Comparison of ENCODE assay signal across 12 cellular contexts in the genomic region with DNA sequence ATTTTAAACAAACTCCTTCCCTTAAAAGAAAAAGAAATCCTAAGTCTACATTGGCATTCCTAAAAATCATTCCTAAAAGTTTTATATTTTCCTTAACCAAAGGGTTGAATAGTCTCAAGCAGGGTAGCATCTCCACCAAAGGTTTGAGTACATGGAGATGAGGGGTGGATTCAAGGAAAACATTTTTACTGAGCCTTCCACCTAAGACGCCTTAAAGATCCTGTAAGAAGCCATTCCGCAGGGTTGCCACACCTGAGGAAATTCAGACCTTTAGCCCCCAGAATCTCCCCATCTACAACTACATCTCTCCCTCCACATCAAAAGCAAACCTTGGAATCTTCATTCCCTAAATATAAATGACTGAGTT. TPM values are rescaled to one million over a fixed set of nuclear protein-coding genes. Genes with fewer than 3 reads are reported as not detected.
DNase-seq lines count a peak whose midpoint lies in the region; ATAC-seq and TF ChIP-seq lines count a peak whose summit lies in the region.
"Had no signal": no experiment of that assay in that cellular context is flagged by ENCODE, and none has a peak within 500 bp of the region (broad histone marks: within the 10 kb centered on the region; RNA-seq: fewer than 3 reads in every experiment).

No MANE protein-coding gene starts in this region.

- H3K27me3 ChIP-seq in IMR-90 (ENCODE audit: control insufficient read depth, insufficient read depth, low read length) = peaks cover 2% of the 10 kb centered on the region
- no peaks in the 10 kb centered on the region for H3K27me3 ChIP-seq in neural progenitor cell

- in situ Hi-C loops in IMR-90 (cut with MboI; ENCODE audit: low sequenced_read_pairs) = no loop called here

- no peak overlapping the region for H4K8ac ChIP-seq in IMR-90 (ENCODE audit: low read depth in 2 of 2, low read length in 2 of 2)

- DNase-seq in Calu3 (no peak), IMR-90 (no peak), neural progenitor cell (ENCODE audit: low spot score) (no peak), NCI-H146 (lab: John Stamatoyannopoulos, UW) (no peak), hepatic stellate cell (ENCODE audit: low spot score) (no peak)
- no peak for DNase-seq in effector memory CD8-positive, alpha-beta T cell
- no peak for DNase-seq in activated CD4-positive, CD25-positive, alpha-beta regulatory T cell (lab: John Stamatoyannopoulos, UW)
- DNase-seq: SIG-M5 had no signal

- no peaks in the 10 kb centered on the region for H3K79me1 ChIP-seq in IMR-90 (ENCODE audit: low read depth in 1 of 2, low read length in 2 of 2)

- H3K9ac ChIP-seq in IMR-90 (ENCODE audit: low read depth, low read length) (no peak overlapping the region), neural progenitor cell (no peak overlapping the region)

- H3K9me3 ChIP-seq in IMR-90 (ENCODE audit: control insufficient read depth, insufficient read depth, low read length) = no peaks in the 10 kb centered on the region
- H3K9me3 ChIP-seq in neural progenitor cell (ENCODE audit: low read depth) = no peaks in the 10 kb centered on the region

- H3K4me1 ChIP-seq in IMR-90 (ENCODE audit: control insufficient read depth, insufficient read depth, low read length) (no peaks in the 10 kb centered on the region), neural progenitor cell (no peaks in the 10 kb centered on the region)

- H3K4me3 ChIP-seq in IMR-90 (ENCODE audit: insufficient read depth, low read depth, low read length) (no peak overlapping the region), neural progenitor cell (no peak overlapping the region)

- H3K4me3 Mint-ChIP-seq in Calu3 (ENCODE audit: low read depth, unreplicated experiment) = no peak overlapping the region
- peak overlapping the region; percentile 44 to 67 for H3K4me3 Mint-ChIP-seq in effector memory CD8-positive, alpha-beta T cell
- no peak overlapping the region for H3K4me3 Mint-ChIP-seq in neural progenitor cell
- H3K4me3 Mint-ChIP-seq: activated CD4-positive, alpha-beta T cell treated with anti-CD3 and anti-CD28 coated beads, Interleukin-2, amount 10 ng/mL, durations not matched to agents 24 days and 14 days had no signal

- TF ChIP-seq CTCF in Calu3 (IDR thresholded peaks at IDR 0.05; ENCODE audit: unreplicated experiment) = no peak
- TF ChIP-seq CTCF in IMR-90 (conservative IDR thresholded peaks at IDR 0.05; ENCODE audit: low read depth, low read length) = no peak
- TF ChIP-seq CTCF in neural progenitor cell (IDR thresholded peaks at IDR 0.05) = no peak

- H3K4me1 Mint-ChIP-seq in Calu3 (ENCODE audit: low read depth, unreplicated experiment) (peaks cover 19% of the 10 kb centered on the region), neural progenitor cell (peaks cover 8% of the 10 kb centered on the region)
- H3K4me1 Mint-ChIP-seq in effector memory CD8-positive, alpha-beta T cell (ENCODE audit: low read depth in 2 of 2) = peaks cover 41 to 44% of the 10 kb centered on the region in 2 donors

- BruUV-seq in Calu3 (replicated peaks; lab: Mats Ljungman, UMichigan) = no TSS peak
- no TSS peak for BruUV-seq in IMR-90 (replicated peaks; lab: Mats Ljungman, UMichigan)

- no peak overlapping the region for H3K18ac ChIP-seq in IMR-90 (ENCODE audit: low read depth, low read length)

- H3K36me3 Mint-ChIP-seq in Calu3 (ENCODE audit: insufficient read depth, unreplicated experiment) = no peaks in the 10 kb centered on the region
- no peaks in the 10 kb centered on the region for H3K36me3 Mint-ChIP-seq in effector memory CD8-positive, alpha-beta T cell (ENCODE audit: insufficient read depth)
- no peaks in the 10 kb centered on the region for H3K36me3 Mint-ChIP-seq in neural progenitor cell

- no peak overlapping the region for H3K23ac ChIP-seq in IMR-90 (ENCODE audit: low read depth, low read length)

- H3K4me2 ChIP-seq in IMR-90 (ENCODE audit: low read depth, low read length) (no peak overlapping the region), neural progenitor cell (no peak overlapping the region)

- WGBS in IMR-90 (ENCODE audit: extremely low coverage in 2 of 2, insufficient read length in 1 of 2), 2 experiments = no CpG with 5 or more reads among the region's 2 CpGs

- H3K36me3 ChIP-seq in IMR-90 (ENCODE audit: control insufficient read depth, insufficient read depth, low read length) (no peaks in the 10 kb centered on the region), neural progenitor cell (no peaks in the 10 kb centered on the region)

- H3K27me3 Mint-ChIP-seq in Calu3 (ENCODE audit: unreplicated experiment) (no peaks in the 10 kb centered on the region), neural progenitor cell (ENCODE audit: insufficient read depth, low read depth) (peaks cover 8% of the 10 kb centered on the region)
- no peaks in the 10 kb centered on the region for H3K27me3 Mint-ChIP-seq in effector memory CD8-positive, alpha-beta T cell
- H3K27me3 Mint-ChIP-seq: activated naive CD8-positive, alpha-beta T cell treated with anti-CD3 and anti-CD28 coated beads, Interleukin-2, amount 10 ng/mL, durations not matched to agents 7 days and 5 days; IgD-negative memory B cell had no signal

- H3K9me3 Mint-ChIP-seq in Calu3 (ENCODE audit: low read depth, unreplicated experiment) (no peaks in the 10 kb centered on the region), neural progenitor cell (peaks cover 10% of the 10 kb centered on the region)
- no peaks in the 10 kb centered on the region for H3K9me3 Mint-ChIP-seq in effector memory CD8-positive, alpha-beta T cell
- H3K9me3 Mint-ChIP-seq: activated CD4-positive, alpha-beta T cell treated with anti-CD3 and anti-CD28 coated beads, Interleukin-2, amount 10 ng/mL, durations not matched to agents 24 days and 14 days had no signal

- POLR2A ChIA-PET in IMR-90 (lab: Charles Lee; ENCODE audit: unreplicated experiment) = no interaction called here

- H4K91ac ChIP-seq in IMR-90 (ENCODE audit: insufficient read depth, low read depth, low read length) = no peak overlapping the region

- intact Hi-C loops in Calu3 (cut with micrococcal nuclease; ENCODE audit: unreplicated experiment) (no loop called here), IMR-90 (cut with micrococcal nuclease) (loop anchor here (10.0 kb wide), 1 partner anchor 1316 kb away; no protein-coding TSS in a partner anchor)

- H3K27ac Mint-ChIP-seq in Calu3 (ENCODE audit: unreplicated experiment) (peak overlapping the region; percentile 88), neural progenitor cell (no peak overlapping the region)
- H3K27ac Mint-ChIP-seq in effector memory CD8-positive, alpha-beta T cell = peak overlapping the region in 1 of 2 donors; percentile 46
- H3K27ac Mint-ChIP-seq: activated CD4-positive, alpha-beta T cell treated with anti-CD3 and anti-CD28 coated beads, Interleukin-2, amount 10 ng/mL, durations not matched to agents 24 days and 14 days; activated naive CD8-positive, alpha-beta T cell treated with anti-CD3 and anti-CD28 coated beads, Interleukin-2, amount 10 ng/mL, durations not matched to agents 7 days and 5 days had no signal

- H2BK5ac ChIP-seq in IMR-90 (ENCODE audit: low read depth, low read length, poor library complexity, severe bottlenecking) = no peak overlapping the region

- H4K5ac ChIP-seq in IMR-90 (ENCODE audit: low read depth, low read length) = no peak overlapping the region

- no peak for TF ChIP-seq RAD21 in IMR-90 (IDR thresholded peaks at IDR 0.05; ENCODE audit: low read length)

- H2BK120ac ChIP-seq in IMR-90 (ENCODE audit: low read depth, low read length) = no peak overlapping the region

- no peaks in the 10 kb centered on the region for H3K9me1 ChIP-seq in IMR-90 (ENCODE audit: insufficient read depth, low read length)

- H3K14ac ChIP-seq in IMR-90 (replicated peaks; ENCODE audit: low read depth, low read length) = no peak overlapping the region

- no peak overlapping the region for H3K56ac ChIP-seq in IMR-90 (ENCODE audit: extremely low read depth, insufficient read depth, low read length)

- H3K27ac ChIP-seq in IMR-90 (ENCODE audit: insufficient read depth, low read length) (no peak overlapping the region), neural progenitor cell (no peak overlapping the region)

- H4K20me1 ChIP-seq in IMR-90 (ENCODE audit: insufficient read depth, low read length) (no peaks in the 10 kb centered on the region), neural progenitor cell (ENCODE audit: low read depth) (no peaks in the 10 kb centered on the region)

- H2BK15ac ChIP-seq in IMR-90 (ENCODE audit: low read depth, low read length) = no peak overlapping the region

- no peaks in the 10 kb centered on the region for H3F3A ChIP-seq in neural progenitor cell (ENCODE audit: low read depth)

- TF ChIP-seq POLR2A in IMR-90 (IDR thresholded peaks at IDR 0.05; ENCODE audit: low read depth, low read length) = no peak

- H2AK5ac ChIP-seq in IMR-90 (ENCODE audit: low read depth, low read length) = no peak overlapping the region

- dilution Hi-C loops in IMR-90 (cut with HindIII; ENCODE audit: low sequenced_read_pairs, unreplicated experiment) = no loop called here

- no peak overlapping the region for H2AFZ ChIP-seq in IMR-90 (replicated peaks; ENCODE audit: low read length, poor library complexity)
- peak overlapping the region; percentile 93 for H2AFZ ChIP-seq in neural progenitor cell (replicated peaks)

- H3K4ac ChIP-seq in IMR-90 (ENCODE audit: low read depth, low read length) = no peak overlapping the region

- H2AK9ac ChIP-seq in IMR-90 (replicated peaks; ENCODE audit: low read depth, low read length, poor library complexity) = no peak overlapping the region

- peak; percentile 32; the same call in 1 of the 2 replicates for ATAC-seq in IMR-90 (ENCODE audit: low read depth)
- ATAC-seq in effector memory CD8-positive, alpha-beta T cell (replicated peaks) = no peak
- ATAC-seq in HG03095 (IDR thresholded peaks at IDR 0.05; ENCODE audit: unreplicated experiment) = no peak

- H2BK20ac ChIP-seq in IMR-90 (ENCODE audit: low read depth, low read length) = no peak overlapping the region

- H3K79me2 ChIP-seq in neural progenitor cell (ENCODE audit: low read depth) = no peaks in the 10 kb centered on the region

- CTCF ChIA-PET in Calu3 (lab: Charles Lee) (interaction anchor here (0.6 to 0.8 kb wide), 2 partner anchors 32 to 243 kb away, joined by 5 to 6 read pairs; no protein-coding TSS in a partner anchor), IMR-90 (lab: Yijun Ruan, JAX) (no interaction called here)

TF ChIP-seq in IMR-90, 13 proteins besides CTCF, POLR2A, EP300 and RAD21 (continues in another document):
- TF ChIP-seq NFE2L2 (IDR thresholded peaks at IDR 0.05; ENCODE audit: low read depth, low read length) = no peak

RNA-seq across cellular contexts. Expression of gene AKTIP, which starts 7.7 kb away (rescaled TPM):
- total RNA-seq in Calu3 (2022) (46.4 and 59.4 TPM in 2 replicates), IMR-90 (2012; rRNA removed) (18.9 and 19.9 TPM in 2 replicates), neural progenitor cell (ENCODE audit: low replicate concordance) (21.4 and 24.0 TPM in 2 replicates)
- polyA plus RNA-seq in IMR-90 (2012; rRNA removed) = 14.0 and 17.7 TPM in 2 replicates
- polyA plus RNA-seq in IMR-90 (2012; cell fraction: cytosol; rRNA removed) = 6.7 and 8.8 TPM in 2 replicates
- polyA plus RNA-seq in IMR-90 (2012; cell fraction: nucleus; rRNA removed; ENCODE audit: low replicate concordance) = 8.1 and 36.9 TPM in 2 replicates

Comparison
In these comparisons a context has a peak if more than half of its experiments do, and no peak if none do; other contexts are left out.
1. H3K4me3 Mint-ChIP-seq: peak in effector memory CD8-positive, alpha-beta T cell (2 of 2); none in Calu3 (single experiment) and neural progenitor cell (single experiment).